ENCODE assay signal across 8 cellular contexts in genomic region chr3:81927811-81928210, GRCh38.
"Had no signal": no experiment of that assay in that cellular context is flagged by ENCODE, and none has a peak within 500 bp of the region (broad histone marks: within the 10 kb centered on the region; RNA-seq: fewer than 3 reads in every experiment).

No MANE protein-coding gene starts in this region.

- ATAC-seq: HepG2, K562 had no signal

- H3K27ac ChIP-seq: HL-60, KMS-11 had no signal

- H3K4me3 ChIP-seq: K562 had no signal

- DNase-seq: IMR-90, KBM-7, KG1 had no signal

- H3K4me2 ChIP-seq: KMS-11 had no signal

- FAIRE-seq: HepG2, HTR-8/SVneo, K562 had no signal
